In genomic region chr6:4953440-4953839, GRCh38 we compare ENCODE assay signal across 25 cellular contexts.
"Had no signal": no experiment of that assay in that cellular context is flagged by ENCODE, and none has a peak within 500 bp of the region (broad histone marks: within the 10 kb centered on the region; RNA-seq: fewer than 3 reads in every experiment).

No MANE protein-coding gene starts in this region.

- H3K4me1 Mint-ChIP-seq: activated CD4-positive, alpha-beta memory T cell treated with anti-CD3 and anti-CD28 coated beads, Interleukin-2, amount 10 ng/mL, durations not matched to agents 7 days and 5 days; activated CD4-positive, alpha-beta T cell treated with anti-CD3 and anti-CD28 coated beads for 36 hours; activated CD4-positive, alpha-beta T cell treated with anti-CD3 and anti-CD28 coated beads, Interleukin-2, amount 10 ng/mL, durations not matched to agents 7 days and 5 days; activated T-helper 17 cell treated with anti-CD3 and anti-CD28 coated beads, Interleukin-2, amount 50 U/mL, for 72 hours; central memory CD8-positive, alpha-beta T cell had no signal

- H3K4me3 Mint-ChIP-seq: activated CD4-positive, alpha-beta memory T cell treated with anti-CD3 and anti-CD28 coated beads, Interleukin-2, amount 10 ng/mL, durations not matched to agents 7 days and 5 days; activated CD4-positive, alpha-beta T cell treated with anti-CD3 and anti-CD28 coated beads for 36 hours; activated CD4-positive, alpha-beta T cell treated with anti-CD3 and anti-CD28 coated beads, Interleukin-2, amount 10 ng/mL, durations not matched to agents 7 days and 5 days; activated naive CD8-positive, alpha-beta T cell; activated T-cell treated with anti-CD3 and anti-CD28 coated beads, Interleukin-2, amount 50 U/mL, for 4 hours; activated T-helper 17 cell treated with anti-CD3 and anti-CD28 coated beads, Interleukin-2, amount 50 U/mL, for 72 hours; central memory CD8-positive, alpha-beta T cell; effector memory CD8-positive, alpha-beta T cell had no signal

- DNase-seq: activated CD4-positive, alpha-beta memory T cell treated with anti-CD3 and anti-CD28 coated beads, Interleukin-2, amount 10 ng/mL, durations not matched to agents 7 days and 5 days; activated CD4-positive, alpha-beta T cell treated with anti-CD3 and anti-CD28 coated beads for 36 hours; activated CD4-positive, alpha-beta T cell treated with anti-CD3 and anti-CD28 coated beads, Interleukin-2, amount 10 ng/mL, durations not matched to agents 7 days and 5 days; activated CD4-positive, alpha-beta T cell treated with anti-CD3 and anti-CD28 coated beads, Interleukin-2, amount 50 U/mL, for 4 hours; activated CD4-positive, CD25-positive, alpha-beta regulatory T cell; activated CD4-positive, CD25-positive, alpha-beta regulatory T cell treated with anti-CD3 and anti-CD28 coated beads, Interleukin-2, amount 50 U/mL, for 72 hours; activated effector memory CD4-positive, alpha-beta T cell treated with Interleukin-2 at 50 U/mL for 16 hours; activated gamma-delta T cell treated with Interleukin-2 at 50 U/mL for 16 hours; activated naive CD4-positive, alpha-beta T cell treated with anti-CD3 and anti-CD28 coated beads, Interleukin-2, amount 50 U/mL, for 16 hours; activated naive CD4-positive, alpha-beta T cell treated with Interleukin-2 at 50 U/mL for 16 hours; activated T-cell treated with anti-CD3 and anti-CD28 coated beads, Interleukin-2, amount 50 U/mL, for 4 hours; amniotic stem cell; anterior cingulate cortex; brain microvascular endothelial cell; cortex of kidney; dermis blood vessel endothelial cell; effector CD4-positive, alpha-beta T cell; effector memory CD8-positive, alpha-beta T cell; esophagus squamous epithelium; foreskin melanocyte; T-helper 2 cell had no signal

- H3K27me3 Mint-ChIP-seq: activated CD4-positive, alpha-beta memory T cell treated with anti-CD3 and anti-CD28 coated beads, Interleukin-2, amount 10 ng/mL, durations not matched to agents 7 days and 5 days; activated CD4-positive, alpha-beta T cell treated with anti-CD3 and anti-CD28 coated beads for 36 hours; activated CD4-positive, alpha-beta T cell treated with anti-CD3 and anti-CD28 coated beads, Interleukin-2, amount 10 ng/mL, durations not matched to agents 7 days and 5 days; activated naive CD8-positive, alpha-beta T cell; activated T-helper 17 cell treated with anti-CD3 and anti-CD28 coated beads, Interleukin-2, amount 50 U/mL, for 72 hours; central memory CD8-positive, alpha-beta T cell; effector memory CD8-positive, alpha-beta T cell had no signal

- ATAC-seq: activated CD4-positive, alpha-beta T cell treated with anti-CD3 and anti-CD28 coated beads for 36 hours; activated T-cell treated with anti-CD3 and anti-CD28 coated beads, Interleukin-2, amount 50 U/mL, for 4 hours; activated T-helper 17 cell treated with anti-CD3 and anti-CD28 coated beads, Interleukin-2, amount 50 U/mL, for 72 hours; effector memory CD8-positive, alpha-beta T cell; gastroesophageal sphincter had no signal

- H3K27ac Mint-ChIP-seq: activated CD4-positive, alpha-beta memory T cell treated with anti-CD3 and anti-CD28 coated beads, Interleukin-2, amount 10 ng/mL, durations not matched to agents 7 days and 5 days; activated CD4-positive, alpha-beta T cell treated with anti-CD3 and anti-CD28 coated beads for 36 hours; activated CD4-positive, alpha-beta T cell treated with anti-CD3 and anti-CD28 coated beads, Interleukin-2, amount 10 ng/mL, durations not matched to agents 7 days and 5 days; activated naive CD8-positive, alpha-beta T cell; activated T-helper 17 cell treated with anti-CD3 and anti-CD28 coated beads, Interleukin-2, amount 50 U/mL, for 72 hours; effector memory CD8-positive, alpha-beta T cell had no signal

- H3K9me3 Mint-ChIP-seq: activated CD4-positive, alpha-beta memory T cell treated with anti-CD3 and anti-CD28 coated beads, Interleukin-2, amount 10 ng/mL, durations not matched to agents 7 days and 5 days; activated CD4-positive, alpha-beta T cell treated with anti-CD3 and anti-CD28 coated beads, Interleukin-2, amount 10 ng/mL, durations not matched to agents 7 days and 5 days; activated T-cell treated with anti-CD3 and anti-CD28 coated beads, Interleukin-2, amount 50 U/mL, for 4 hours; activated T-helper 17 cell treated with anti-CD3 and anti-CD28 coated beads, Interleukin-2, amount 50 U/mL, for 72 hours; central memory CD8-positive, alpha-beta T cell; effector memory CD8-positive, alpha-beta T cell had no signal
